In genomic region chr10:49528977-49529506, GRCh38 we compare ENCODE assay signal across 1 cellular context.
TF ChIP-seq lines count a peak whose summit lies in the region.

No MANE protein-coding gene starts in this region.

TF ChIP-seq in HepG2, 621 proteins besides CTCF, POLR2A, EP300 and RAD21 (continued from another document):
- TF ChIP-seq SNAPC4 (CRISPR knock-in tag; IDR thresholded peaks at IDR 0.05) (no peak), DRAP1 (CRISPR knock-in tag; IDR thresholded peaks at IDR 0.05) (no peak)
